Comparison of ENCODE assay signal across 10 cellular contexts in genomic region chr10:16441106-16441850, GRCh38. TPM values are rescaled to one million over a fixed set of nuclear protein-coding genes. Genes with fewer than 3 reads are reported as not detected.
DNase-seq lines count a peak whose midpoint lies in the region; ATAC-seq, FAIRE-seq and TF ChIP-seq lines count a peak whose summit lies in the region.
"Had no signal": no experiment of that assay in that cellular context is flagged by ENCODE, and none has a peak within 500 bp of the region (broad histone marks: within the 10 kb centered on the region; RNA-seq: fewer than 3 reads in every experiment).

No MANE protein-coding gene starts in this region.

- no peak overlapping the region for H2BK120ac ChIP-seq in H9 (ENCODE audit: low read depth, low read length, poor library complexity, severe bottlenecking)

- no peaks in the 10 kb centered on the region for H3K9me2 ChIP-seq in MM.1S (replicated peaks; ENCODE audit: insufficient read depth, low read length)

- H3K4me1 Mint-ChIP-seq in H9: peaks cover 35 to 36% of the 10 kb centered on the region in 2 experiments
- H3K4me1 Mint-ChIP-seq in activated naive CD8-positive, alpha-beta T cell treated with anti-CD3 and anti-CD28 coated beads, Interleukin-2, amount 50 U/mL, for 24 hours: peaks cover 49% of the 10 kb centered on the region

- TF ChIP-seq POLR2A in A549 (IDR thresholded peaks at IDR 0.05; ENCODE audit: low read length): no peak
- TF ChIP-seq POLR2A in spleen (IDR thresholded peaks at IDR 0.05): no peak

- no peak overlapping the region for H3K9ac ChIP-seq in H9 (ENCODE audit: extremely low read depth, insufficient read length, low read length)
- H3K9ac ChIP-seq in keratinocyte (ENCODE audit: control insufficient read depth, extremely low read depth, insufficient read depth, low read length): peak overlapping the region; percentile 53
- no peak overlapping the region for H3K9ac ChIP-seq in MM.1S (ENCODE audit: low read length)

- no peak for ATAC-seq in A549
- ATAC-seq in activated naive CD8-positive, alpha-beta T cell treated with anti-CD3 and anti-CD28 coated beads, Interleukin-2, amount 50 U/mL, for 24 hours: no peak
- no peak for ATAC-seq in HG03095 (IDR thresholded peaks at IDR 0.05; ENCODE audit: unreplicated experiment)

- H3K4me2 ChIP-seq in A549: peak overlapping the region; percentile 92
- no peak overlapping the region for H3K4me2 ChIP-seq in H9 (ENCODE audit: insufficient read depth, insufficient read length, low read length)
- H3K4me2 ChIP-seq in keratinocyte (ENCODE audit: control insufficient read depth, extremely low read depth, insufficient read depth, low read depth, low read length): peak overlapping the region; percentile 55
- H3K4me2 ChIP-seq in MM.1S (ENCODE audit: low read depth, low read length): no peak overlapping the region

- H4K20me1 ChIP-seq in H9 (ENCODE audit: control insufficient read depth, insufficient read depth, insufficient read length): no peaks in the 10 kb centered on the region
- H4K20me1 ChIP-seq in keratinocyte (ENCODE audit: control insufficient read depth, extremely low read depth, insufficient read depth, low read length): no peaks in the 10 kb centered on the region
- no peaks in the 10 kb centered on the region for H4K20me1 ChIP-seq in MM.1S (ENCODE audit: insufficient read depth, low read length)

- WGBS in A549 (ENCODE audit: missing lambda C conversion rate): 53% methylated on average over 9 of the region's 9 CpGs
- WGBS in H9 (ENCODE audit: extremely low coverage, insufficient read length, low lambda C conversion rate): no CpG with 5 or more reads among the region's 9 CpGs
- 52 to 73% (median 66%) methylated on average over 9 of the region's 9 CpGs for WGBS in spleen, 5 donors

- peaks cover 2% of the 10 kb centered on the region for H3K23me2 ChIP-seq in H9 (ENCODE audit: insufficient read length, low read depth, low read length, poor library complexity, severe bottlenecking)

- H3K36me3 Mint-ChIP-seq in H9 (ENCODE audit: insufficient read depth in 1 of 3, low read depth in 3 of 3): peaks cover 2 to 20% (median 5%) of the 10 kb centered on the region in 3 experiments; a peak in 4 of 7 replicates
- H3K36me3 Mint-ChIP-seq in activated naive CD8-positive, alpha-beta T cell treated with anti-CD3 and anti-CD28 coated beads, Interleukin-2, amount 50 U/mL, for 24 hours (ENCODE audit: low read depth): peaks cover 54% of the 10 kb centered on the region

- H3K36me3 ChIP-seq in keratinocyte (ENCODE audit: control insufficient read depth in 2 of 2, extremely low read depth in 1 of 2, insufficient read depth in 2 of 2, low read length in 2 of 2) (peaks cover 0 to 5% of the 10 kb centered on the region in 2 experiments), spleen (peaks cover 0 to 52% (median 0%) of the 10 kb centered on the region in 6 donors), MM.1S (replicated peaks; ENCODE audit: insufficient read depth, low read length) (no peaks in the 10 kb centered on the region)

- no peak overlapping the region for H4K8ac ChIP-seq in H9 (replicated peaks; ENCODE audit: insufficient read length, low read depth, low read length)

- H3K79me2 ChIP-seq in H9 (ENCODE audit: insufficient read depth, low read length): no peaks in the 10 kb centered on the region
- H3K79me2 ChIP-seq in keratinocyte (ENCODE audit: control insufficient read depth, insufficient read depth, low read length): peaks cover 13% of the 10 kb centered on the region
- peaks cover 27% of the 10 kb centered on the region for H3K79me2 ChIP-seq in MM.1S (ENCODE audit: low read length)

- intact Hi-C loops in spleen (cut with DNase I; ENCODE audit: low total_unique reads): no loop called here

- H3F3A ChIP-seq in MM.1S (ENCODE audit: insufficient read depth, low read length): no peaks in the 10 kb centered on the region

- H3K27me3 ChIP-seq in H9 (ENCODE audit: insufficient read depth, low read length) (no peaks in the 10 kb centered on the region), keratinocyte (ENCODE audit: control insufficient read depth, extremely low read depth, insufficient read depth, low read length) (no peaks in the 10 kb centered on the region), spleen (replicated peaks in 1 of 7) (no peaks in the 10 kb centered on the region), MM.1S (replicated peaks; ENCODE audit: insufficient read depth, low read length) (no peaks in the 10 kb centered on the region)

- TF ChIP-seq RAD21 in A549 (conservative IDR thresholded peaks at IDR 0.05 in 1 of 2, IDR thresholded peaks at IDR 0.05 in 1 of 2): no peak

- CTCF ChIA-PET in A549 (lab: Yijun Ruan, JAX): no interaction called here

- H3K56ac ChIP-seq in H9 (ENCODE audit: insufficient read length, low read depth, low read length): no peak overlapping the region

- no peak overlapping the region for H2BK5ac ChIP-seq in H9 (ENCODE audit: insufficient read length, low read length)

- no peaks in the 10 kb centered on the region for H3K9me3 Mint-ChIP-seq in H9
- no peaks in the 10 kb centered on the region for H3K9me3 Mint-ChIP-seq in activated naive CD8-positive, alpha-beta T cell treated with anti-CD3 and anti-CD28 coated beads, Interleukin-2, amount 50 U/mL, for 24 hours

- H3K79me1 ChIP-seq in H9 (ENCODE audit: insufficient read depth, low read depth, low read length, poor library complexity, severe bottlenecking): no peaks in the 10 kb centered on the region

- H2BK20ac ChIP-seq in H9 (ENCODE audit: low read depth, low read length, poor library complexity, severe bottlenecking): no peak overlapping the region

- no peak for TF ChIP-seq EP300 in A549 (IDR thresholded peaks at IDR 0.05)

- no peak overlapping the region for H2BK15ac ChIP-seq in H9 (ENCODE audit: low read depth, low read length)

- no peak overlapping the region for H2AK5ac ChIP-seq in H9 (ENCODE audit: insufficient read length, low read length)

- peaks cover 52% of the 10 kb centered on the region for H3K4me1 ChIP-seq in A549
- peaks cover 6% of the 10 kb centered on the region; the same call in 1 of the 2 replicates for H3K4me1 ChIP-seq in H9 (ENCODE audit: insufficient read depth, low read length)
- peaks cover 42% of the 10 kb centered on the region for H3K4me1 ChIP-seq in keratinocyte (ENCODE audit: control insufficient read depth, extremely low read depth, insufficient read depth, low read length)
- peaks cover 18 to 58% (median 45%) of the 10 kb centered on the region in 6 donors for H3K4me1 ChIP-seq in spleen
- H3K4me1 ChIP-seq in MM.1S (ENCODE audit: low read length): 0 out of 2 replicates have a peak, but pooled peaks cover 3% of the 10 kb centered on the region

- FAIRE-seq in A549 (lab: Jason Lieb, UNC) (no peak), keratinocyte (lab: Jason Lieb, UNC) (no peak)

- H4K5ac ChIP-seq in H9 (ENCODE audit: insufficient read length, low read depth, low read length): no peak overlapping the region

- no peak overlapping the region for H2BK12ac ChIP-seq in H9 (ENCODE audit: insufficient read length, low read depth, low read length)

- dilution Hi-C loops in keratinocyte (cut with MboI; ENCODE audit: extremely low pct_ligation_motif_present, low sequenced_read_pairs): no loop called here

- DNase-seq in A549 (ENCODE audit: low read depth in 1 of 2, low spot score in 1 of 2): no peak
- no peak for DNase-seq in H9
- DNase-seq in activated naive CD8-positive, alpha-beta T cell treated with anti-CD3 and anti-CD28 coated beads, Interleukin-2, amount 50 U/mL, for 24 hours: no peak
- no peak for DNase-seq in keratinocyte (ENCODE audit: low read depth, low spot score)
- no peak for DNase-seq in spleen
- DNase-seq in C1 segment of cervical spinal cord (lab: John Stamatoyannopoulos, UW): no peak
- DNase-seq in MM.1S: no peak
- DNase-seq: NCI-H510A had no signal

- no peak overlapping the region for H3K18ac ChIP-seq in H9 (ENCODE audit: insufficient read length, low read depth, low read length)

- no peak overlapping the region for H3K14ac ChIP-seq in H9 (ENCODE audit: insufficient read depth, low read length)

- H3K4ac ChIP-seq in H9 (ENCODE audit: low read depth, low read length): no peak overlapping the region

- H3K4me3 Mint-ChIP-seq in H9: no peak overlapping the region
- H3K4me3 Mint-ChIP-seq in activated naive CD8-positive, alpha-beta T cell treated with anti-CD3 and anti-CD28 coated beads, Interleukin-2, amount 50 U/mL, for 24 hours: peak overlapping the region; percentile 64

- no peaks in the 10 kb centered on the region for H3K9me1 ChIP-seq in keratinocyte (ENCODE audit: control insufficient read depth, extremely low read depth, insufficient read depth, low read length)

- peak overlapping the region in 2 of 3 experiments; percentile 76 to 83; a peak in 2 of 7 replicates for H3K27ac Mint-ChIP-seq in H9
- H3K27ac Mint-ChIP-seq in activated naive CD8-positive, alpha-beta T cell treated with anti-CD3 and anti-CD28 coated beads, Interleukin-2, amount 50 U/mL, for 24 hours: no peak overlapping the region

- H2AFZ ChIP-seq in H9 (ENCODE audit: low read length) (no peak overlapping the region), keratinocyte (ENCODE audit: control insufficient read depth, low read length) (peak overlapping the region; percentile 64), MM.1S (ENCODE audit: low read length) (no peak overlapping the region)

- TF ChIP-seq CTCF in A549 (IDR thresholded peaks at IDR 0.05) (no peak), H9 (conservative IDR thresholded peaks at IDR 0.05) (no peak), keratinocyte (optimal IDR thresholded peaks at IDR 0.05 in 1 of 3, IDR thresholded peaks at IDR 0.05 in 1 of 3, conservative IDR thresholded peaks at IDR 0.05 in 1 of 3; ENCODE audit: extremely low read depth in 1 of 3, insufficient read depth in 2 of 3, low read length in 3 of 3) (no peak), spleen (IDR thresholded peaks at IDR 0.05 in 8 of 11, conservative IDR thresholded peaks at IDR 0.05 in 3 of 11) (no peak), MM.1S (IDR thresholded peaks at IDR 0.05; ENCODE audit: low read length) (no peak)

- no peak overlapping the region for H3T11ph ChIP-seq in H9 (ENCODE audit: low read length)

- H3K4me3 ChIP-seq in A549: no peak overlapping the region
- peak overlapping the region in 2 of 3 experiments; percentile 8 to 50 for H3K4me3 ChIP-seq in keratinocyte (ENCODE audit: control insufficient read depth in 2 of 3, extremely low read depth in 1 of 3, insufficient read depth in 2 of 3, low read depth in 1 of 3, low read length in 3 of 3)
- H3K4me3 ChIP-seq in spleen: peak overlapping the region in 1 of 8 donors; percentile 27
- no peak overlapping the region for H3K4me3 ChIP-seq in MM.1S (ENCODE audit: low read length)

- no peak overlapping the region for H3K23ac ChIP-seq in H9 (ENCODE audit: insufficient read length, low read depth, low read length)

- POLR2A ChIA-PET in A549 (lab: Yijun Ruan, JAX): interaction anchor here (1.0 kb wide), 1 partner anchor 8 kb away, joined by 4 read pairs; no protein-coding TSS in a partner anchor

- peak overlapping the region; percentile 20 to 64; a peak in 3 of 6 replicates for H3K27ac ChIP-seq in A549
- H3K27ac ChIP-seq in H9 (ENCODE audit: insufficient read length, low read depth, low read length): no peak overlapping the region
- peak overlapping the region; percentile 77 for H3K27ac ChIP-seq in keratinocyte (ENCODE audit: control insufficient read depth, insufficient read depth, low read length)
- H3K27ac ChIP-seq in spleen: peak overlapping the region in 1 of 8 donors; percentile 58
- no peak overlapping the region for H3K27ac ChIP-seq in MM.1S (ENCODE audit: low read length)
- H3K27ac ChIP-seq: VCaP had no signal

- H3K9me3 ChIP-seq in A549 (no peaks in the 10 kb centered on the region), H9 (ENCODE audit: control insufficient read depth, low read depth, low read length) (no peaks in the 10 kb centered on the region), keratinocyte (ENCODE audit: control insufficient read depth, low read depth, low read length) (no peaks in the 10 kb centered on the region), spleen (no peaks in the 10 kb centered on the region), MM.1S (replicated peaks; ENCODE audit: insufficient read depth, low read length) (no peaks in the 10 kb centered on the region)

- H4K91ac ChIP-seq in H9 (ENCODE audit: insufficient read length, low read depth, low read length): no peak overlapping the region

- peaks cover 2% of the 10 kb centered on the region; the same call in 1 of the 2 replicates for H3K27me3 Mint-ChIP-seq in H9 (ENCODE audit: low read depth)
- H3K27me3 Mint-ChIP-seq in activated naive CD8-positive, alpha-beta T cell treated with anti-CD3 and anti-CD28 coated beads, Interleukin-2, amount 50 U/mL, for 24 hours: no peaks in the 10 kb centered on the region

RNA-seq across cellular contexts. Expression of gene PTER, which starts 4.5 kb away (rescaled TPM):
- polyA plus RNA-seq in A549 (2011; rRNA removed) (32.9 and 34.5 TPM in 2 replicates), A549 (2017; fragmentation: RNase III; extraction: RNeasy Plus Mini Kit Qiagen cat#74134 plus additional on column Dnase treatment) (11.4 to 13.4 TPM (median 13.2 TPM) in 3 replicates), keratinocyte (6.1 to 10.1 TPM (median 8.8 TPM) in 3 replicates), spleen (1 to 10 TPM; 5.2 to 6.0 (median 5.8) TPM)
- 5.1 and 6.0 TPM in 2 replicates for polyA plus RNA-seq in A549 (2012; cell fraction: cytosol; rRNA removed)
- polyA plus RNA-seq in A549 (2012; cell fraction: nucleus; rRNA removed): 2.8 and 5.4 TPM in 2 replicates
- polyA minus RNA-seq in A549 (2011; rRNA and poly(A)+ RNA removed): 28.6 and 31.1 TPM in 2 replicates
- total RNA-seq in H9 (2021) (8.8 and 10.1 TPM in 2 replicates), spleen (10 to 100 TPM; 17.5 to 29.3 (median 19.6) TPM)
- 7.3 TPM for polyA plus RNA-seq in keratinocyte (2011; ENCODE audit: low read depth)
- 4.7 and 9.3 TPM in 2 replicates for polyA plus RNA-seq in keratinocyte (2011; cell fraction: cytosol; rRNA removed)
- polyA plus RNA-seq in keratinocyte (2011; cell fraction: nucleus; rRNA removed): 8.5 and 9.2 TPM in 2 replicates
- 5.6 and 7.3 TPM in 2 replicates for polyA plus RNA-seq in keratinocyte (2012; ENCODE audit: low replicate concordance)
- 3.0 to 13.1 TPM (median 8.4 TPM) in 3 replicates for polyA minus RNA-seq in keratinocyte
- 4.2 TPM for polyA minus RNA-seq in keratinocyte (2011; cell fraction: cytosol; rRNA and poly(A)+ RNA removed)
- 5.6 and 8.4 TPM in 2 replicates for polyA minus RNA-seq in keratinocyte (2011; cell fraction: nucleus; rRNA and poly(A)+ RNA removed)

Comparison
In these comparisons a context has a peak if more than half of its experiments do, and no peak if none do; other contexts are left out.
1. H3K27ac ChIP-seq: peak in A549 (2 of 2) and keratinocyte (single experiment); none in H9 (single experiment) and MM.1S (single experiment).
2. H3K4me2 ChIP-seq: peak in A549 (single experiment) and keratinocyte (single experiment); none in H9 (single experiment) and MM.1S (single experiment).
3. H3K4me3 ChIP-seq: peak in keratinocyte (2 of 3); none in A549 (single experiment) and MM.1S (single experiment).